In the genomic region with DNA sequence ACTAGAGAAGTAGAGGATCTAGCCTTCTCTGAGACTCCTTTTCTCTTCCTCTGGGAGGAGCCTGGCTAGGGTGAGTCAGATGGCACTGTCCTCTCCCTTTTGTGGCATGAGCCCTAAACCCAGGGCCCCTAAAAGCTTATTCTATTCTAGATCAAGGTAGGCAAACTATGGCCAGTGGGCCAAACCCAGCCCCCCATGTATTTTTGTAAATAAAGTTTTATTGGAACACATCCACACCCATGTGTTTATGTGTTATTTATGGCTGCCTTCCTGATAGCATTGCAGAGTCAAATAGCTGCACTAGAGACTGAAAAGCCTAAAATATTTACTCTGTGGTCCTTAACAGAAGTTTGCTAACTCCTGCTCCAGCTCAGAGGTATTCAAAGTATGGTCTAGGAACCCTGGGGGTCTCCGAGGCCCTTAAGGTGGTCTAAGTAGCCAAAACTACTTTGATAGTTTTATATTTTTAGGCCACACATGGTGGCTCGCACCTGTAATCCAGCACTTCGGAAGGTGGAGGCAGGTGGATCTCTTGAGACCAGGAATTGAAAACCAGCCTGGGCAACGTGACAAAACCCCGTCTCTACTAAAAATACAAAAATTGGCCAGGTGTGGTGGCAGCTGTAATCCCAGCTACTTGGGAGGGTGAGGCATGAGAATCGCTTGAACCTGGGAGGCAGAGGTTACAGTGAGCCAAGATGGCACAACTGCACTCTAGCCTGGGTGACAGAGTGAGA, we compare ENCODE assay signal across 27 cellular contexts. TPM values are rescaled to one million over a fixed set of nuclear protein-coding genes. Genes with fewer than 3 reads are reported as not detected.
DNase-seq lines count a peak whose midpoint lies in the region; ATAC-seq and TF ChIP-seq lines count a peak whose summit lies in the region.
"Had no signal": no experiment of that assay in that cellular context is flagged by ENCODE, and none has a peak within 500 bp of the region (broad histone marks: within the 10 kb centered on the region; RNA-seq: fewer than 3 reads in every experiment).

No MANE protein-coding gene starts in this region.

- TF ChIP-seq CTCF in MM.1S (IDR thresholded peaks at IDR 0.05; ENCODE audit: low read length) (no peak), GM13977 (IDR thresholded peaks at IDR 0.05; ENCODE audit: extremely low read depth, insufficient read depth, missing control alignments) (no peak)

- H3K36me3 ChIP-seq in MM.1S (replicated peaks; ENCODE audit: insufficient read depth, low read length) = no peaks in the 10 kb centered on the region
- H3K36me3 ChIP-seq: BLaER1, MG63, SJCRH30 had no signal

- no peak overlapping the region for H3K4me3 ChIP-seq in MM.1S (ENCODE audit: low read length)
- H3K4me3 ChIP-seq: BLaER1, MG63, SJCRH30 had no signal

- no peaks in the 10 kb centered on the region for H3K9me2 ChIP-seq in MM.1S (replicated peaks; ENCODE audit: insufficient read depth, low read length)

- intact Hi-C loops in sciatic nerve (cut with DNase I) = no loop called here

- in situ Hi-C loops in GM13977 (cut with MboI; ENCODE audit: low pct_unique_long_range_greater_than_20kb, low sequenced_read_pairs, unreplicated experiment) = no loop called here

- no peaks in the 10 kb centered on the region for H3K27me3 ChIP-seq in MM.1S (replicated peaks; ENCODE audit: insufficient read depth, low read length)
- H3K27me3 ChIP-seq: BLaER1, MG63 had no signal

- peak overlapping the region; percentile 90 for H2AFZ ChIP-seq in MM.1S (ENCODE audit: low read length)

- ATAC-seq in sciatic nerve (no peak), GM19328 (IDR thresholded peaks at IDR 0.05; ENCODE audit: unreplicated experiment) (no peak)
- no peak for ATAC-seq in activated CD4-positive, CD25-positive, alpha-beta regulatory T cell treated with anti-CD3 and anti-CD28 coated beads, Interleukin-2, amount 50 U/mL, for 24 hours
- ATAC-seq: PC-3, Right ventricle myocardium inferior, SK-N-SH treated with all-trans-retinoic acid at 6 μM for 48 hours, T-helper 17 cell had no signal

- peak; percentile 42 for DNase-seq in NCI-H2196 (lab: John Stamatoyannopoulos, UW; ENCODE audit: unreplicated experiment)
- DNase-seq in NCI-H2196 treated with DMSO at 0.1 percent for 48 hours (lab: John Stamatoyannopoulos, UW; ENCODE audit: unreplicated experiment) = no peak
- DNase-seq in MM.1S = peak; percentile 46
- DNase-seq in RPMI8226 = peak; percentile 90
- peak; percentile 35 for DNase-seq in sciatic nerve (ENCODE audit: low spot score)
- no peak for DNase-seq in GM13977 (ENCODE audit: low spot score)
- DNase-seq: CD4-positive, alpha-beta T cell; COR-L47; KBM-7; MG63; NCI-H1105; NCI-H1436 treated with DMSO at 0.1 percent for 48 hours; NCI-H187 treated with DMSO at 0.1 percent for 48 hours; NCI-H2227 treated with DMSO at 0.1 percent for 48 hours; NCI-H526 treated with DMSO at 0.1 percent for 48 hours; PC-3; SJCRH30; T-helper 17 cell had no signal

- peaks cover 54% of the 10 kb centered on the region for H3K4me1 ChIP-seq in MM.1S (ENCODE audit: low read length)
- H3K4me1 ChIP-seq: BLaER1, SJCRH30 had no signal

- no peaks in the 10 kb centered on the region for H3K79me2 ChIP-seq in MM.1S (ENCODE audit: low read length)

- peak overlapping the region; percentile 89 for H3K27ac ChIP-seq in MM.1S (ENCODE audit: low read length)
- H3K27ac ChIP-seq: BLaER1, SJCRH30 had no signal

- no peaks in the 10 kb centered on the region for H4K20me1 ChIP-seq in MM.1S (ENCODE audit: insufficient read depth, low read length)
- H4K20me1 ChIP-seq: BLaER1 had no signal

- peak overlapping the region; percentile 37 for H3K9ac ChIP-seq in MM.1S (ENCODE audit: low read length)
- H3K9ac ChIP-seq: BLaER1 had no signal

- peak overlapping the region; percentile 49; the same call in 1 of the 2 replicates for H3K4me2 ChIP-seq in MM.1S (ENCODE audit: low read depth, low read length)
- H3K4me2 ChIP-seq: BLaER1 had no signal

- peaks cover 33% of the 10 kb centered on the region for H3F3A ChIP-seq in MM.1S (ENCODE audit: insufficient read depth, low read length)

- no peaks in the 10 kb centered on the region for H3K9me3 ChIP-seq in MM.1S (replicated peaks; ENCODE audit: insufficient read depth, low read length)
- H3K9me3 ChIP-seq: BLaER1, MG63, SJCRH30 had no signal

RNA-seq across cellular contexts. Expression of a gene that starts 8.1 kb away (rescaled TPM):
- total RNA-seq in sciatic nerve = not detected
- total RNA-seq: A172; CD4-positive, alpha-beta T cell; H4; HT1080; NCI-H460; PC-3; SJCRH30; T-helper 17 cell had no signal

RNA-seq across cellular contexts. Expression of a gene that starts 17.7 kb away (rescaled TPM):
- not detected for total RNA-seq in sciatic nerve
- total RNA-seq: A172; CD4-positive, alpha-beta T cell; H4; HT1080; NCI-H460; PC-3; Right ventricle myocardium inferior; SJCRH30; T-helper 17 cell had no signal

RNA-seq across cellular contexts. Expression of a gene that starts 22.5 kb away (rescaled TPM):
- 30.3 TPM for total RNA-seq in sciatic nerve

RNA-seq across cellular contexts. Expression of a gene that starts 33.3 kb away (rescaled TPM):
- 3.6 TPM for total RNA-seq in sciatic nerve
- total RNA-seq: HT1080, SJCRH30 had no signal

RNA-seq across cellular contexts. Expression of a gene that starts 38.0 kb away (rescaled TPM):
- 4.1 TPM for total RNA-seq in sciatic nerve
- total RNA-seq: CD4-positive, alpha-beta T cell; SJCRH30; T-helper 17 cell had no signal

Comparison
In these comparisons a context has a peak if more than half of its experiments do, and no peak if none do; other contexts are left out.
1. DNase-seq: peak in NCI-H2196 (single experiment), MM.1S (single experiment), RPMI8226 (single experiment) and sciatic nerve (single experiment); none in NCI-H2196 treated with DMSO at 0.1 percent for 48 hours (single experiment) and GM13977 (single experiment).